Comparison of ENCODE assay signal across 1 cellular context in the genomic region with DNA sequence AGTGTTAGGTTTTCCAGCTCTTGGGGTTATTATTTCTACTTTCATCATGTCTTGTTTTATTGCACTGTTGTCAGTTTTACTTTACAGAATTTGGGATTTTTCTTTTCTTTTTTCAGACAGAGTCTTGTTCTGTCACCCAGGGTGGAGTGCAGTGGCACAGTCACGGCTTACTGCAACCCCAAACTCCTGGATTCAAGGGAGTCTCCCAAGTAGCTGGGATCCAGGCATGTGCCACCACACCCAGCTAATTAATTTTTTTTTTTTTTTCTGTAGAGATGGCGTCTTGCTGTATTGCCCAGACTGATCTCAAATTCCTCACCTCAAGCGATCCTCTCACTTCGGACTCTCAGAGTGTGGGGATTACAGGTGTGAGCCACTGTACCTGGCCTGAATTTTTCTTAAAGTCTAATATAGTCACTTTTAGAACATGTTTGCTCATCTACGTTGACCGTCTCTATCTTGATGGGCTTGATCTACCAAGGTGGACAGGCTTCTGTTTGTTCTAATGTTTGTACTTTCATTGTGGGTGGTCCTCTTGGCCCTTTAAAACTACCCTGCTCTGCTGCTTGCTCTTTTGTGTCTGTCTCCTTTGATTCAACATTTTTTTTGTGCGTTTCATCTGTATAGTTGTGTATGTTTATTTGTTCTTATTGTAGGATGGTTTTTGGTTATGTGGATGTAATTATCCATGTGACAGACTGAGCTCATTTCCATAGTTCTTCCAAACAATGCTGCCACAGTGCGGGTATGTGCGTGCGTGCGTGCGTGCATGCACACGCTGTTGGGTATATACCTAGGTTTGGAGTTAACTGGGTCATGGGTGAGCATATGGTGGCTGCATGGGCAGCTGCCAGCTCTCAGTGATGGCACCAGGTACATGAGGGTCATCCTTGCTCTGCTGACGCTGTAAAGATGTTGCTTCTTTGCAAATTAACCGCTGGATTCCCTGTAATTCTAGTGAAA.
A peak's percentile ranks its signal among the peaks of the same experiment; 100 is the strongest.
TF ChIP-seq lines count a peak whose summit lies in the region.

No MANE protein-coding gene starts in this region.

TF ChIP-seq in HepG2, 621 proteins besides CTCF, POLR2A, EP300 and RAD21 (continues in another document):
- TF ChIP-seq KDM5B (CRISPR knock-in tag; IDR thresholded peaks at IDR 0.05; ENCODE audit: borderline replicate concordance) (no peak), ZBTB20 (CRISPR knock-in tag; IDR thresholded peaks at IDR 0.05; ENCODE audit: borderline replicate concordance, low read depth) (0 out of 2 replicates have a peak, but pooled peaks have one; percentile 23), ZNF687 (CRISPR knock-in tag; IDR thresholded peaks at IDR 0.05) (peak; percentile 27), SAP130 (CRISPR knock-in tag; IDR thresholded peaks at IDR 0.05; ENCODE audit: low read depth) (0 out of 2 replicates have a peak, but pooled peaks have one; percentile 27), ZSCAN30 (CRISPR knock-in tag; IDR thresholded peaks at IDR 0.05) (no peak), RFXANK (CRISPR knock-in tag; IDR thresholded peaks at IDR 0.05) (no peak), ZNF383 (CRISPR knock-in tag; IDR thresholded peaks at IDR 0.05; ENCODE audit: borderline replicate concordance) (no peak), ZNF605 (CRISPR knock-in tag; IDR thresholded peaks at IDR 0.05) (no peak), MAF1 (CRISPR knock-in tag; IDR thresholded peaks at IDR 0.05; ENCODE audit: borderline replicate concordance) (no peak), JDP2 (CRISPR knock-in tag; IDR thresholded peaks at IDR 0.05; ENCODE audit: borderline replicate concordance) (no peak), SP5 (CRISPR knock-in tag; IDR thresholded peaks at IDR 0.05; ENCODE audit: borderline replicate concordance, low read depth) (peak; percentile 92), ZFP82 (CRISPR knock-in tag; IDR thresholded peaks at IDR 0.05; ENCODE audit: borderline replicate concordance) (no peak), ZNF296 (CRISPR knock-in tag; conservative IDR thresholded peaks at IDR 0.05) (no peak), PAXIP1 (CRISPR knock-in tag; conservative IDR thresholded peaks at IDR 0.05) (peak; percentile 43), ZHX2 (IDR thresholded peaks at IDR 0.05; ENCODE audit: low read depth) (no peak), ZHX2 (CRISPR knock-in tag; IDR thresholded peaks at IDR 0.05; ENCODE audit: borderline replicate concordance) (no peak), TCF7 (IDR thresholded peaks at IDR 0.05; ENCODE audit: low read depth) (peak; percentile 46; the same call in 1 of the 2 replicates), ZNF3 (CRISPR knock-in tag; IDR thresholded peaks at IDR 0.05) (no peak), ZNF260 (CRISPR knock-in tag; IDR thresholded peaks at IDR 0.05; ENCODE audit: borderline replicate concordance, low read depth) (no peak), ZNF775 (CRISPR knock-in tag; IDR thresholded peaks at IDR 0.05; ENCODE audit: borderline replicate concordance) (no peak), GTF2F1 (IDR thresholded peaks at IDR 0.05; ENCODE audit: low read length) (no peak), HNRNPL (IDR thresholded peaks at IDR 0.05; ENCODE audit: low read depth, low read length) (0 out of 2 replicates have a peak, but pooled peaks have one; percentile 55), ZNF513 (CRISPR knock-in tag; conservative IDR thresholded peaks at IDR 0.05) (no peak), RXRB (CRISPR knock-in tag; IDR thresholded peaks at IDR 0.05; ENCODE audit: borderline replicate concordance) (peak; percentile 42; the same call in 1 of the 2 replicates), ZBTB38 (CRISPR knock-in tag; IDR thresholded peaks at IDR 0.05) (peak; percentile 76), PPARG (CRISPR knock-in tag; conservative IDR thresholded peaks at IDR 0.05) (peak; percentile 87)
- TF ChIP-seq, protein P1, sequence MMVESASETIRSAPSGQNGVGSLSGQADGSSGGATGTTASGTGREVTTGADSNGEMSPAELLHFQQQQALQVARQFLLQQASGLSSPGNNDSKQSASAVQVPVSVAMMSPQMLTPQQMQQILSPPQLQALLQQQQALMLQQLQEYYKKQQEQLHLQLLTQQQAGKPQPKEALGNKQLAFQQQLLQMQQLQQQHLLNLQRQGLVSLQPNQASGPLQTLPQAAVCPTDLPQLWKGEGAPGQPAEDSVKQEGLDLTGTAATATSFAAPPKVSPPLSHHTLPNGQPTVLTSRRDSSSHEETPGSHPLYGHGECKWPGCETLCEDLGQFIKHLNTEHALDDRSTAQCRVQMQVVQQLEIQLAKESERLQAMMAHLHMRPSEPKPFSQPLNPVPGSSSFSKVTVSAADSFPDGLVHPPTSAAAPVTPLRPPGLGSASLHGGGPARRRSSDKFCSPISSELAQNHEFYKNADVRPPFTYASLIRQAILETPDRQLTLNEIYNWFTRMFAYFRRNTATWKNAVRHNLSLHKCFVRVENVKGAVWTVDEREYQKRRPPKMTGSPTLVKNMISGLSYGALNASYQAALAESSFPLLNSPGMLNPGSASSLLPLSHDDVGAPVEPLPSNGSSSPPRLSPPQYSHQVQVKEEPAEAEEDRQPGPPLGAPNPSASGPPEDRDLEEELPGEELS (CRISPR knock-in tag; IDR thresholded peaks at IDR 0.05): peak; percentile 64
- TF ChIP-seq, protein P2, sequence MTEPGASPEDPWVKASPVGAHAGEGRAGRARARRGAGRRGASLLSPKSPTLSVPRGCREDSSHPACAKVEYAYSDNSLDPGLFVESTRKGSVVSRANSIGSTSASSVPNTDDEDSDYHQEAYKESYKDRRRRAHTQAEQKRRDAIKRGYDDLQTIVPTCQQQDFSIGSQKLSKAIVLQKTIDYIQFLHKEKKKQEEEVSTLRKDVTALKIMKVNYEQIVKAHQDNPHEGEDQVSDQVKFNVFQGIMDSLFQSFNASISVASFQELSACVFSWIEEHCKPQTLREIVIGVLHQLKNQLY (CRISPR knock-in tag; IDR thresholded peaks at IDR 0.05): 0 out of 2 replicates have a peak, but pooled peaks have one; percentile 43
- TF ChIP-seq, protein P3, sequence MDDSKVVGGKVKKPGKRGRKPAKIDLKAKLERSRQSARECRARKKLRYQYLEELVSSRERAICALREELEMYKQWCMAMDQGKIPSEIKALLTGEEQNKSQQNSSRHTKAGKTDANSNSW (CRISPR knock-in tag; IDR thresholded peaks at IDR 0.05; ENCODE audit: borderline replicate concordance): no peak
- TF ChIP-seq, protein P4, sequence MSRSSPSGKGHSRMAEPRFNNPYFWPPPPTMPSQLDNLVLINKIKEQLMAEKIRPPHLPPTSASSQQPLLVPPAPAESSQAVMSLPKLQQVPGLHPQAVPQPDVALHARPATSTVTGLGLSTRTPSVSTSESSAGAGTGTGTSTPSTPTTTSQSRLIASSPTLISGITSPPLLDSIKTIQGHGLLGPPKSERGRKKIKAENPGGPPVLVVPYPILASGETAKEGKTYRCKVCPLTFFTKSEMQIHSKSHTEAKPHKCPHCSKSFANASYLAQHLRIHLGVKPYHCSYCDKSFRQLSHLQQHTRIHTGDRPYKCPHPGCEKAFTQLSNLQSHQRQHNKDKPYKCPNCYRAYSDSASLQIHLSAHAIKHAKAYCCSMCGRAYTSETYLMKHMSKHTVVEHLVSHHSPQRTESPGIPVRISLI (CRISPR knock-in tag; IDR thresholded peaks at IDR 0.05; ENCODE audit: borderline replicate concordance): peak; percentile 66; the same call in 1 of the 2 replicates
